ENCODE assay signal across 14 cellular contexts in genomic region chr5:39062530-39062929, GRCh38.
"Had no signal": no experiment of that assay in that cellular context is flagged by ENCODE, and none has a peak within 500 bp of the region (broad histone marks: within the 10 kb centered on the region; RNA-seq: fewer than 3 reads in every experiment).

No MANE protein-coding gene starts in this region.

- H3K4me3 ChIP-seq: pancreas, thoracic aorta had no signal

- ATAC-seq: stimulated activated naive CD8-positive, alpha-beta T cell treated with anti-CD3 and anti-CD28 coated beads, Interleukin-15, amount 100 ng/mL, for 72 hours had no signal

- H3K36me3 ChIP-seq: pancreas had no signal

- H3K27ac ChIP-seq: pancreas, thoracic aorta had no signal

- H3K4me1 Mint-ChIP-seq: neural crest cell had no signal

- H3K4me2 ChIP-seq: SK-N-SH had no signal

- H3K27me3 ChIP-seq: pancreas had no signal

- H3K9ac ChIP-seq: SK-N-SH had no signal

- H3K4me3 Mint-ChIP-seq: activated naive CD8-positive, alpha-beta T cell treated with anti-CD3 and anti-CD28 coated beads, Interleukin-2, amount 10 ng/mL, durations not matched to agents 7 days and 5 days; neural crest cell; stimulated activated naive CD8-positive, alpha-beta T cell treated with anti-CD3 and anti-CD28 coated beads, Interleukin-15, amount 100 ng/mL, for 72 hours; T-helper 1 cell treated with Interleukin-12 subunit alpha and Interleukin-12 subunit beta and Interleukin-4 antibody, amounts not matched to agents 30 μg/mL and 1 μg/mL, for 36 hours had no signal

- DNase-seq: activated CD4-positive, CD25-positive, alpha-beta regulatory T cell; activated effector memory CD4-positive, alpha-beta T cell treated with Interleukin-2 at 50 U/mL for 16 hours; activated naive CD8-positive, alpha-beta T cell treated with anti-CD3 and anti-CD28 coated beads, Interleukin-2, amount 10 ng/mL, durations not matched to agents 7 days and 5 days; activated T-cell treated with anti-CD3 and anti-CD28 coated beads, Interleukin-2, amount 50 U/mL, for 1 hour; left colon; pancreas; SK-N-SH; stimulated activated CD4-positive, alpha-beta T cell treated with anti-CD3 and anti-CD28 coated beads, Interleukin-4, amount 100 ng/mL, for 24 hours; stimulated activated naive CD8-positive, alpha-beta T cell treated with anti-CD3 and anti-CD28 coated beads, Interleukin-15, amount 100 ng/mL, for 72 hours had no signal

- H3K27me3 Mint-ChIP-seq: activated naive CD8-positive, alpha-beta T cell treated with anti-CD3 and anti-CD28 coated beads, Interleukin-2, amount 10 ng/mL, durations not matched to agents 7 days and 5 days; stimulated activated naive CD8-positive, alpha-beta T cell treated with anti-CD3 and anti-CD28 coated beads, Interleukin-15, amount 100 ng/mL, for 72 hours had no signal

- H3K9me3 ChIP-seq: pancreas, SK-N-SH, thoracic aorta had no signal

- H3K27ac Mint-ChIP-seq: activated naive CD8-positive, alpha-beta T cell treated with anti-CD3 and anti-CD28 coated beads, Interleukin-2, amount 10 ng/mL, durations not matched to agents 7 days and 5 days; T-helper 1 cell treated with Interleukin-12 subunit alpha and Interleukin-12 subunit beta and Interleukin-4 antibody, amounts not matched to agents 30 μg/mL and 1 μg/mL, for 36 hours had no signal

- FAIRE-seq: colon, endothelial cell of umbilical vein had no signal
